1 cellular context compared by ENCODE assay signal in the genomic region with DNA sequence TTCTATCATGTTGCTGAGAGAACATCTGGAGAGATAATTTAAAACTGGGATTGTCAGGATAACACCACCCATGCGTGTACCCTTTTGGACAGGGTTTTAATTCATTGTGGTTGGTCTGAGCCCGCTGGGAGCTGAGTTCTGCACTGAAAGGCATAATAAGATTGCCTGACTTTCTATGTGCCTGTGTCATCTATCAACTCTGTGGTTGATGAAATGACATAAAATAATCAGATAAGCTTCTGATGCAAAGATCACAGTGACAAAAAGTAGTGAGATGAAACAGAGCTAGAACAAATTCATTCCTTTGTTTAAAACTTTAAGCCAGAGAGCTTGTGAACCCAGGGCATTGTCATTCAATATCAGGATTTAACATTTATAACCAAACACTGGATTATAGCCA.
TF ChIP-seq lines count a peak whose summit lies in the region.

No MANE protein-coding gene starts in this region.

TF ChIP-seq in SK-N-SH treated with all-trans-retinoic acid at 6 μM for 48 hours, 23 proteins besides CTCF, POLR2A, EP300 and RAD21 (continued from another document):
- TF ChIP-seq, protein P1, sequence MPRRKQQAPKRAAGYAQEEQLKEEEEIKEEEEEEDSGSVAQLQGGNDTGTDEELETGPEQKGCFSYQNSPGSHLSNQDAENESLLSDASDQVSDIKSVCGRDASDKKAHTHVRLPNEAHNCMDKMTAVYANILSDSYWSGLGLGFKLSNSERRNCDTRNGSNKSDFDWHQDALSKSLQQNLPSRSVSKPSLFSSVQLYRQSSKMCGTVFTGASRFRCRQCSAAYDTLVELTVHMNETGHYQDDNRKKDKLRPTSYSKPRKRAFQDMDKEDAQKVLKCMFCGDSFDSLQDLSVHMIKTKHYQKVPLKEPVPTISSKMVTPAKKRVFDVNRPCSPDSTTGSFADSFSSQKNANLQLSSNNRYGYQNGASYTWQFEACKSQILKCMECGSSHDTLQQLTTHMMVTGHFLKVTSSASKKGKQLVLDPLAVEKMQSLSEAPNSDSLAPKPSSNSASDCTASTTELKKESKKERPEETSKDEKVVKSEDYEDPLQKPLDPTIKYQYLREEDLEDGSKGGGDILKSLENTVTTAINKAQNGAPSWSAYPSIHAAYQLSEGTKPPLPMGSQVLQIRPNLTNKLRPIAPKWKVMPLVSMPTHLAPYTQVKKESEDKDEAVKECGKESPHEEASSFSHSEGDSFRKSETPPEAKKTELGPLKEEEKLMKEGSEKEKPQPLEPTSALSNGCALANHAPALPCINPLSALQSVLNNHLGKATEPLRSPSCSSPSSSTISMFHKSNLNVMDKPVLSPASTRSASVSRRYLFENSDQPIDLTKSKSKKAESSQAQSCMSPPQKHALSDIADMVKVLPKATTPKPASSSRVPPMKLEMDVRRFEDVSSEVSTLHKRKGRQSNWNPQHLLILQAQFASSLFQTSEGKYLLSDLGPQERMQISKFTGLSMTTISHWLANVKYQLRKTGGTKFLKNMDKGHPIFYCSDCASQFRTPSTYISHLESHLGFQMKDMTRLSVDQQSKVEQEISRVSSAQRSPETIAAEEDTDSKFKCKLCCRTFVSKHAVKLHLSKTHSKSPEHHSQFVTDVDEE (CRISPR knock-in tag; IDR thresholded peaks at IDR 0.05): no peak
- TF ChIP-seq SNAI2 (CRISPR knock-in tag; IDR thresholded peaks at IDR 0.05) (no peak), ZFP30 (CRISPR knock-in tag; IDR thresholded peaks at IDR 0.05) (no peak)
